8 cellular contexts compared by ENCODE assay signal in the genomic region with DNA sequence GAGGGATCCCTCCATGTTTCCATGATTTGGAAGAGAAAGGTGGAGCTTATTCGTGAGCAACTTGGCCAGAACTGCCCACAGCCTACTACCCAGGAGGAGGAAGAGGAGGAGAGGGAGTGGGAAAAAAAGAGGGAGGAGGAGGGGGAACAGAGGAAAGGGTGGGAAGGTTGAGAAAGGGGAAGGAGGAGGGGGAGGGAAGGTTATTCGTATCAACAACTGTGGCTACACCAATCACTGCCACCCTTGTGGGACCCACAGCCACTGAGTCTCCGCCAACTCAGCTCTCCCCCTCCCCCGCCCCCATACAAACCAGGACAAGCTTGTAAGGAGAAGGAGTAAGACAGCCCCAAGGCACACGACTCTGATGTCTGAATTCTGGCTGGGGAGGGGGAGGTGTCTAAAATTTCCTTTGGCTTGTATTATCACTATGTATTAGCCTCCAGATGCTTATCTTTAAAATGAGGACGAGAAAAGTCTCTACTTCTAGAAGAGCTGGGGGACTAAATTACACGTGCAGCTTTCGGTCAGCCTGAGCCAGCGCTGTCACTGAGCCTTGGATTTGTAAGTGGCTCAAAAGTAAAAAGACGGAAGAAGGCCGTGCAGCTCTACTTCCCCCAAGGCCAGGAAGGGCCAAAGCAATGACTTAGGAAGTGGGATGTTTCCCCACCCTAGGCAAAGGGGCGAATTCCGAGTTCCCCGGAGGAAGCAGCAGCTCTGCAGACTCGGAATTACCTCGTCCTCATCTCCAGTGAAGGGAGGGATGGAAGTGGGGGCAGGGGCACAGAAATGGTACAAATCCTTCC. TPM values are rescaled to one million over a fixed set of nuclear protein-coding genes. Genes with fewer than 3 reads are reported as not detected.
DNase-seq lines count a peak whose midpoint lies in the region; TF ChIP-seq lines count a peak whose summit lies in the region.

No MANE protein-coding gene starts in this region.

- peak overlapping the region; percentile 96 for H3K4me3 Mint-ChIP-seq in neural crest cell

- H3K9me3 Mint-ChIP-seq in neural crest cell, result no peaks in the 10 kb centered on the region

- H3K27me3 Mint-ChIP-seq in neural crest cell (ENCODE audit: low read depth), result peaks cover 40% of the 10 kb centered on the region

- H3K27ac Mint-ChIP-seq in neural crest cell (ENCODE audit: unreplicated experiment), result peak overlapping the region; percentile 37

- peaks cover 50% of the 10 kb centered on the region for H3K4me1 Mint-ChIP-seq in neural crest cell

- TF ChIP-seq CTCF in WI38 (IDR thresholded peaks at IDR 0.05; ENCODE audit: low read depth, low read length) (no peak), neural crest cell (conservative IDR thresholded peaks at IDR 0.05) (no peak)

- H3K4me3 ChIP-seq in WI38 (ENCODE audit: low read depth, low read length), result peak overlapping the region; percentile 78

- DNase-seq in stimulated activated CD4-positive, alpha-beta T cell treated with anti-CD3 and anti-CD28 coated beads, Interleukin-2, amount 100 ng/mL, for 4 hours (ENCODE audit: low read depth), result peak; percentile 15
- no peak for DNase-seq in stimulated activated CD4-positive, alpha-beta T cell treated with anti-CD3 and anti-CD28 coated beads, Interleukin-4, amount 100 ng/mL, for 24 hours
- DNase-seq in fibroblast of gingiva (ENCODE audit: low read depth) (peak; percentile 34), neural crest cell (ENCODE audit: low read depth, low spot score) (no peak), SW480 (ENCODE audit: low spot score) (no peak), NCI-H2227 (lab: John Stamatoyannopoulos, UW; ENCODE audit: unreplicated experiment) (no peak), GM19240 (ENCODE audit: insufficient read length, low spot score) (no peak)

- H3K36me3 Mint-ChIP-seq in neural crest cell (ENCODE audit: low read depth), result no peaks in the 10 kb centered on the region

RNA-seq across cellular contexts. Expression of a gene that starts 1.0 kb away (rescaled TPM):
- total RNA-seq in neural crest cell, result 176 and 185 TPM in 2 replicates

Comparison
In these comparisons a context has a peak if more than half of its experiments do, and no peak if none do; other contexts are left out.
1. DNase-seq: peak in stimulated activated CD4-positive, alpha-beta T cell treated with anti-CD3 and anti-CD28 coated beads, Interleukin-2, amount 100 ng/mL, for 4 hours (single experiment) and fibroblast of gingiva (single experiment); none in stimulated activated CD4-positive, alpha-beta T cell treated with anti-CD3 and anti-CD28 coated beads, Interleukin-4, amount 100 ng/mL, for 24 hours (single experiment), neural crest cell (single experiment), SW480 (single experiment), NCI-H2227 (single experiment) and GM19240 (single experiment).